1 cellular context compared by ENCODE assay signal in the genomic region with DNA sequence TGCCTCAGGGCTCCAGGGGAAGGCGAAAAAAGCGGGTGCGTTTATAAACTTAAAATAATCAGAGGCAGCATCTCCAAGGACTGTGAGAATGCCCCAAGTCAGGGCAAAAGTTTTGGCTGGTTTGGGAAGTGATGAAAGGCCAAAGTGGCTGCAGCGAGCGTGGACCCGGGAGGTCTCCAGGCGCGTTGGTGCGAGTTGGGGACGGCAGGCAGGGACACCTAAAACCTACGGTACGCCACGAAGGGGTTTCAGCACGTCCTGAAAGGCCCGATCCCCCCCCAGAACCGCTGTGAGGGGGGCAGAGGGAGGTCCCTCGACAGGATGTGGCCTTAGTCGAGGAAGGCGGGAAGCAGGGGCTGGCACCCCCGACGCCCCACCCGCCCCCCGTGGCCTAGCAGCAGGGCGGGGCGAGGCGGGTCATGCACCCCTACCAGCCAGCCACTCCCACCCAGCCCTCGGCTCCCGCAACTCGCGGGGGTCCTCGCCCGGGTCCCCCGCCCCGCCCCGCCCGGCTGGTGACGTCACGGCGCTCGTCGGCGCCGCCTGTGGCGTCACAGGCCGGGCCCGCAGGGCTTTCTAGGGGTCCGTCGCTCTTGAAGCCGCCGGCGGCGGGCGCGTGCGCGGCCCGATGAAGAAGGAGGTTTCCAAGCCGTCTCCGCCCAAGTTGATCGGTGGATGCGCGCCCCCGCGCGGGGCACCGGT.
TF ChIP-seq lines count a peak whose summit lies in the region.

A gene with protein sequence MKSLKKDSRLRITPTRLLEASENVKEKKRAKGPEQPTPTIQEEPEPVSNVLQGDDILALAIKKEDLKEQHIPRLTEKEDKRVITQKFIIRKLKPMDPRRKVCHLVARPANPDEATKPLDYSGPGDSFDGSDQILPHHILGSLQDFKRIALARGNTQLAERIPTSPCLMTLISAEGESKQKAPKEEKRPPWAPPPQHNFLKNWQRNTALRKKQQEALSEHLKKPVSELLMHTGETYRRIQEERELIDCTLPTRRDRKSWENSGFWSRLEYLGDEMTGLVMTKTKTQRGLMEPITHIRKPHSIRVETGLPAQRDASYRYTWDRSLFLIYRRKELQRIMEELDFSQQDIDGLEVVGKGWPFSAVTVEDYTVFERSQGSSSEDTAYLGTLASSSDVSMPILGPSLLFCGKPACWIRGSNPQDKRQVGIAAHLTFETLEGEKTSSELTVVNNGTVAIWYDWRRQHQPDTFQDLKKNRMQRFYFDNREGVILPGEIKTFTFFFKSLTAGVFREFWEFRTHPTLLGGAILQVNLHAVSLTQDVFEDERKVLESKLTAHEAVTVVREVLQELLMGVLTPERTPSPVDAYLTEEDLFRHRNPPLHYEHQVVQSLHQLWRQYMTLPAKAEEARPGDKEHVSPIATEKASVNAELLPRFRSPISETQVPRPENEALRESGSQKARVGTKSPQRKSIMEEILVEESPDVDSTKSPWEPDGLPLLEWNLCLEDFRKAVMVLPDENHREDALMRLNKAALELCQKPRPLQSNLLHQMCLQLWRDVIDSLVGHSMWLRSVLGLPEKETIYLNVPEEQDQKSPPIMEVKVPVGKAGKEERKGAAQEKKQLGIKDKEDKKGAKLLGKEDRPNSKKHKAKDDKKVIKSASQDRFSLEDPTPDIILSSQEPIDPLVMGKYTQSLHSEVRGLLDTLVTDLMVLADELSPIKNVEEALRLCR (plus strand): TSS at position 569 of the 702 bp plus-strand sequence. CDS start 236 bp downstream, outside the sequence.

TF ChIP-seq in A549, 52 proteins besides CTCF, POLR2A, EP300 and RAD21 (continued from another document):
- TF ChIP-seq, protein P1, sequence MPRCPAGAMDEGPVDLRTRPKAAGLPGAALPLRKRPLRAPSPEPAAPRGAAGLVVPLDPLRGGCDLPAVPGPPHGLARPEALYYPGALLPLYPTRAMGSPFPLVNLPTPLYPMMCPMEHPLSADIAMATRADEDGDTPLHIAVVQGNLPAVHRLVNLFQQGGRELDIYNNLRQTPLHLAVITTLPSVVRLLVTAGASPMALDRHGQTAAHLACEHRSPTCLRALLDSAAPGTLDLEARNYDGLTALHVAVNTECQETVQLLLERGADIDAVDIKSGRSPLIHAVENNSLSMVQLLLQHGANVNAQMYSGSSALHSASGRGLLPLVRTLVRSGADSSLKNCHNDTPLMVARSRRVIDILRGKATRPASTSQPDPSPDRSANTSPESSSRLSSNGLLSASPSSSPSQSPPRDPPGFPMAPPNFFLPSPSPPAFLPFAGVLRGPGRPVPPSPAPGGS (IDR thresholded peaks at IDR 0.05), result 0 out of 3 replicates have a peak, but pooled peaks have one; percentile 60
